In genomic region chr11:93065074-93065674, GRCh38 we compare ENCODE assay signal across 8 cellular contexts.
DNase-seq lines count a peak whose midpoint lies in the region; TF ChIP-seq lines count a peak whose summit lies in the region.
"Not testable (repeated sequence)": the region's sequence is repeated elsewhere in the genome, so short reads cannot be mapped to it uniquely, and the experiment has no call there.

No MANE protein-coding gene starts in this region.

- TF ChIP-seq EP300 in Ishikawa (IDR thresholded peaks at IDR 0.05; ENCODE audit: borderline replicate concordance): not testable (repeated sequence)

- intact Hi-C loops in MCF 10A (cut with micrococcal nuclease): loop anchor here (2.0 kb wide), 1 partner anchor 122 kb away; no protein-coding TSS in a partner anchor

- H3K36me3 Mint-ChIP-seq in MCF 10A (ENCODE audit: insufficient read depth, unreplicated experiment); neural crest cell (ENCODE audit: low read depth): not testable (repeated sequence)

- H3K9me3 Mint-ChIP-seq in MCF 10A (ENCODE audit: unreplicated experiment); neural crest cell: not testable (repeated sequence)

- TF ChIP-seq RAD21 in Ishikawa (IDR thresholded peaks at IDR 0.05; ENCODE audit: low read depth): peak; percentile 55

- POLR2A ChIA-PET in MCF 10A (lab: Yijun Ruan, JAX): interaction anchor here (0.5 to 0.9 kb wide), 2 partner anchors 10 to 12 kb away, joined by 3 to 5 read pairs; no protein-coding TSS in a partner anchor

- CTCF ChIA-PET in MCF 10A (lab: Yijun Ruan, JAX): interaction anchor here (0.6 to 1.3 kb wide), 6 partner anchors 12 to 242 kb away, joined by 3 to 5 read pairs (median 4); no protein-coding TSS in a partner anchor

- H3K27me3 Mint-ChIP-seq in MCF 10A (ENCODE audit: insufficient read depth, unreplicated experiment); neural crest cell (ENCODE audit: low read depth): not testable (repeated sequence)

- not testable (repeated sequence) for H3K36me3 ChIP-seq in GM06990 (ENCODE audit: control insufficient read depth, insufficient read depth, low read length)

- DNase-seq in ACHN (peak; percentile 24), NCI-H82 (lab: John Stamatoyannopoulos, UW) (peak; percentile 3), UCSD-AML1 (lab: John Stamatoyannopoulos, UW; ENCODE audit: unreplicated experiment) (peak; percentile 8), MCF 10A (ENCODE audit: unreplicated experiment) (peak; percentile 75), foreskin fibroblast (peak in 1 of 2 donors; percentile 13)
- not testable (repeated sequence) for DNase-seq in GM06990 (ENCODE audit: extremely low read depth, insufficient read length); neural crest cell (ENCODE audit: low read depth, low spot score)

- TF ChIP-seq CTCF in GM06990 (IDR thresholded peaks at IDR 0.05; ENCODE audit: insufficient read depth, low read length, poor library complexity, severe bottlenecking) (peak; percentile 52), MCF 10A (IDR thresholded peaks at IDR 0.05; ENCODE audit: unreplicated experiment) (peak; percentile 28), foreskin fibroblast (IDR thresholded peaks at IDR 0.05; ENCODE audit: low read depth, low read length) (peak; percentile 10), neural crest cell (conservative IDR thresholded peaks at IDR 0.05) (peak; percentile 43)

- not testable (repeated sequence) for H3K27ac Mint-ChIP-seq in MCF 10A (ENCODE audit: low read depth, unreplicated experiment)
- peak overlapping the region; percentile 70 for H3K27ac Mint-ChIP-seq in neural crest cell (ENCODE audit: unreplicated experiment)

- not testable (repeated sequence) for H3K4me1 Mint-ChIP-seq in MCF 10A (ENCODE audit: insufficient read depth, unreplicated experiment); neural crest cell

- in situ Hi-C loops in ACHN (cut with HindIII; ENCODE audit: low pct_ligation_motif_present, low pct_unique_long_range_greater_than_20kb, low sequenced_read_pairs): not testable (repeated sequence)

- not testable (repeated sequence) for H3K4me3 Mint-ChIP-seq in MCF 10A (ENCODE audit: unreplicated experiment); neural crest cell

- not testable (repeated sequence) for H3K4me3 ChIP-seq in GM06990 (replicated peaks; ENCODE audit: low read depth, low read length); foreskin fibroblast (ENCODE audit: low read depth in 1 of 2, low read length in 2 of 2)

- BruUV-seq in MCF 10A (replicated peaks; lab: Mats Ljungman, UMichigan): not testable (repeated sequence)

- not testable (repeated sequence) for H3K27me3 ChIP-seq in GM06990 (replicated peaks; ENCODE audit: control insufficient read depth, insufficient read depth, low read length)

TF ChIP-seq in Ishikawa, 13 proteins besides CTCF, POLR2A, EP300 and RAD21:
- peak; percentile 50 for TF ChIP-seq CEBPB (IDR thresholded peaks at IDR 0.05)
